Comparison of ENCODE assay signal across 29 cellular contexts in the genomic region with DNA sequence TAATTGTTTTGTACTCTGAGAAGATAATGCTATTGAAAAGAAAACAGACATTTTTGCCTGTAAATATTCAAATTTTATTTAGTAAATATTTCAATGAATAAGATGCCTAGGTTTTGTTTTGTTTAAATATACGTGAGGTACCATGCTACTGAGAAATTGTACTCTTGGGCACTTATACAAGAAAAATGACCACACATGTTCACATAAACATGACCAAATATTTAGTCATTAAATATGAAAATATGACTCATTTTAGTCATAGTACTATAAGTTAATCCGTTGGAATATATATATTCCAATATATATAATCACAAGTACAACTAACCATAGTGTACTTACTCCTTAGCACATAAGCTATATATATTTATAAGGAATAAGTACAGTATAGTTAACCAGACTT. TPM values are rescaled to one million over a fixed set of nuclear protein-coding genes. Genes with fewer than 3 reads are reported as not detected.
"Had no signal": no experiment of that assay in that cellular context is flagged by ENCODE, and none has a peak within 500 bp of the region (broad histone marks: within the 10 kb centered on the region; RNA-seq: fewer than 3 reads in every experiment).

No MANE protein-coding gene starts in this region.

- H3K4me1 ChIP-seq: colonic mucosa, esophagus muscularis mucosa, esophagus squamous epithelium, foreskin keratinocyte, gastrocnemius medialis, gastroesophageal sphincter, heart left ventricle, heart right ventricle had no signal

- H3K36me3 ChIP-seq: colonic mucosa, esophagus muscularis mucosa, esophagus squamous epithelium, gastrocnemius medialis, gastroesophageal sphincter, heart left ventricle, heart right ventricle had no signal

- H3K4me3 ChIP-seq: colonic mucosa, coronary artery, dorsolateral prefrontal cortex, esophagus muscularis mucosa, esophagus squamous epithelium, gastrocnemius medialis, gastroesophageal sphincter, heart left ventricle, heart right ventricle, hepatocyte had no signal

- DNase-seq: colonic mucosa; cortex of kidney; dermis blood vessel endothelial cell; dorsolateral prefrontal cortex; effector CD4-positive, alpha-beta T cell; effector CD8-positive, alpha-beta T cell; effector memory CD4-positive, alpha-beta T cell; effector memory CD8-positive, alpha-beta T cell; endodermal cell; erythroblast; esophagus squamous epithelium; foreskin fibroblast; foreskin keratinocyte; foreskin melanocyte; gastrocnemius medialis; glutamatergic neuron; head of caudate nucleus; heart left ventricle; heart right ventricle had no signal

- H3K79me2 ChIP-seq: hepatocyte had no signal

- H2AFZ ChIP-seq: hepatocyte had no signal

- H3K9me3 Mint-ChIP-seq: endodermal cell had no signal

- H3K4me1 Mint-ChIP-seq: endodermal cell had no signal

- H3K27me3 ChIP-seq: colonic mucosa, dorsolateral prefrontal cortex, esophagus muscularis mucosa, esophagus squamous epithelium, foreskin keratinocyte, gastrocnemius medialis, gastroesophageal sphincter, heart left ventricle, heart right ventricle, hepatocyte had no signal

- ATAC-seq: effector memory CD8-positive, alpha-beta T cell; esophagus mucosa; foreskin keratinocyte; gastrocnemius medialis; gastroesophageal sphincter; heart left ventricle; heart right ventricle had no signal

- H3K27me3 Mint-ChIP-seq: dendritic cell treated with granulocyte-macrophage colony-stimulating factor and Interleukin-4, amounts not matched to agents 40 ng/mL and 50 ng/mL, for 4 days; effector memory CD8-positive, alpha-beta T cell had no signal

- H3K9me3 ChIP-seq: colonic mucosa, esophagus muscularis mucosa, esophagus squamous epithelium, gastrocnemius medialis, gastroesophageal sphincter, heart left ventricle had no signal

- H3K27ac Mint-ChIP-seq: dendritic cell treated with granulocyte-macrophage colony-stimulating factor and Interleukin-4, amounts not matched to agents 40 ng/mL and 50 ng/mL, for 4 days; effector memory CD8-positive, alpha-beta T cell; endodermal cell had no signal

- H3K27ac ChIP-seq: colonic mucosa, coronary artery, dorsolateral prefrontal cortex, epithelial cell of prostate, esophagus muscularis mucosa, esophagus squamous epithelium, foreskin keratinocyte, gastrocnemius medialis, gastroesophageal sphincter, heart left ventricle, heart right ventricle, hepatocyte had no signal

- H3K4me3 Mint-ChIP-seq: dendritic cell treated with granulocyte-macrophage colony-stimulating factor and Interleukin-4, amounts not matched to agents 40 ng/mL and 50 ng/mL, for 4 days; effector memory CD8-positive, alpha-beta T cell; endodermal cell had no signal

- H3K4me2 ChIP-seq: hepatocyte had no signal

RNA-seq across cellular contexts. Expression of gene ZNF804A, which starts 56.7 kb away (rescaled TPM):
- total RNA-seq: dermis blood vessel endothelial cell, dermis microvascular lymphatic vessel endothelial cell, endothelial cell of umbilical vein, epithelial cell of proximal tubule, esophagus mucosa, foreskin keratinocyte, gastrocnemius medialis had no signal
